Comparison of ENCODE assay signal across 25 cellular contexts in genomic region chr17:57328109-57328882, GRCh38.
DNase-seq lines count a peak whose midpoint lies in the region; ATAC-seq and TF ChIP-seq lines count a peak whose summit lies in the region.
"Had no signal": no experiment of that assay in that cellular context is flagged by ENCODE, and none has a peak within 500 bp of the region (broad histone marks: within the 10 kb centered on the region; RNA-seq: fewer than 3 reads in every experiment).

No MANE protein-coding gene starts in this region.

- H3K4me3 Mint-ChIP-seq in natural killer cell: no peak overlapping the region
- H3K4me3 Mint-ChIP-seq in activated CD8-positive, alpha-beta T cell treated with anti-CD3 and anti-CD28 coated beads, Interleukin-2, amount 10 ng/mL, durations not matched to agents 7 days and 5 days: no peak overlapping the region
- H3K4me3 Mint-ChIP-seq: activated CD4-positive, alpha-beta T cell treated with anti-CD3 and anti-CD28 coated beads for 36 hours; activated T-cell treated with anti-CD3 and anti-CD28 coated beads, Interleukin-2, amount 50 U/mL, for 24 hours had no signal

- H2AFZ ChIP-seq in parathyroid adenoma: no peak overlapping the region

- peaks cover 8% of the 10 kb centered on the region for H3K36me3 ChIP-seq in HAP-1 (replicated peaks)
- H3K36me3 ChIP-seq in adrenal gland (replicated peaks in 1 of 2): no peaks in the 10 kb centered on the region
- no peaks in the 10 kb centered on the region for H3K36me3 ChIP-seq in parathyroid adenoma (ENCODE audit: control insufficient read depth, insufficient read depth, low read length)
- H3K36me3 ChIP-seq: colonic mucosa, MG63, neutrophil had no signal

- ATAC-seq in natural killer cell: no peak
- no peak for ATAC-seq in activated CD8-positive, alpha-beta T cell treated with anti-CD3 and anti-CD28 coated beads, Interleukin-2, amount 10 ng/mL, durations not matched to agents 7 days and 5 days
- ATAC-seq: activated CD4-positive, alpha-beta T cell treated with anti-CD3 and anti-CD28 coated beads for 36 hours had no signal

- in situ Hi-C loops in HAP-1 (cut with MboI; ENCODE audit: low sequenced_read_pairs): no loop called here

- H3K79me2 ChIP-seq in parathyroid adenoma: peaks cover 67% of the 10 kb centered on the region

- H3K9me3 ChIP-seq in HAP-1 (no peaks in the 10 kb centered on the region), adrenal gland (replicated peaks in 1 of 3) (no peaks in the 10 kb centered on the region), parathyroid adenoma (ENCODE audit: control insufficient read depth, low read length) (no peaks in the 10 kb centered on the region)
- H3K9me3 ChIP-seq: colonic mucosa, MG63, neutrophil, SJSA1, spleen had no signal

- no peak for TF ChIP-seq POLR2A in adrenal gland (IDR thresholded peaks at IDR 0.05)

- no peak overlapping the region for H3K9ac ChIP-seq in parathyroid adenoma

- DNase-seq in HAP-1 (ENCODE audit: low spot score in 2 of 2): peak; percentile 51 to 81
- DNase-seq in LHCN-M2 (ENCODE audit: low read depth): peak; percentile 65
- DNase-seq in adrenal gland: no peak
- no peak for DNase-seq in natural killer cell
- DNase-seq in activated CD8-positive, alpha-beta T cell treated with anti-CD3 and anti-CD28 coated beads, Interleukin-2, amount 10 ng/mL, durations not matched to agents 7 days and 5 days: no peak
- DNase-seq in NCI-H2227 treated with DMSO at 0.1 percent for 48 hours (lab: John Stamatoyannopoulos, UW): no peak
- DNase-seq: activated CD4-positive, alpha-beta T cell treated with anti-CD3 and anti-CD28 coated beads for 36 hours; activated naive CD4-positive, alpha-beta T cell treated with Interleukin-2 at 50 U/mL for 16 hours; activated T-cell treated with anti-CD3 and anti-CD28 coated beads, Interleukin-2, amount 50 U/mL, for 24 hours; amniotic stem cell; colonic mucosa; H7; kidney; MG63; NCI-H1417 treated with DMSO at 0.1 percent for 48 hours; NCI-H2107; NCI-H446 treated with DMSO at 0.1 percent for 48 hours; spleen; stimulated activated CD4-positive, alpha-beta T cell treated with anti-CD3 and anti-CD28 coated beads, Interleukin-4, amount 100 ng/mL, for 4 hours; stimulated activated naive CD4-positive, alpha-beta T cell; T-helper 2 cell had no signal

- 82 to 93% (median 91%) methylated on average over 1 of the region's 1 CpG for WGBS in adrenal gland, 4 donors

- no peak overlapping the region for H3K27ac Mint-ChIP-seq in natural killer cell
- H3K27ac Mint-ChIP-seq in activated CD8-positive, alpha-beta T cell treated with anti-CD3 and anti-CD28 coated beads, Interleukin-2, amount 10 ng/mL, durations not matched to agents 7 days and 5 days: no peak overlapping the region
- H3K27ac Mint-ChIP-seq: activated CD4-positive, alpha-beta T cell treated with anti-CD3 and anti-CD28 coated beads for 36 hours; activated T-cell treated with anti-CD3 and anti-CD28 coated beads, Interleukin-2, amount 50 U/mL, for 24 hours had no signal

- H3K27ac ChIP-seq in adrenal gland (peak overlapping the region in 4 of 5 donors; percentile 82 to 91 (median 85)), parathyroid adenoma (peak overlapping the region; percentile 73)
- H3K27ac ChIP-seq: C4-2B, colonic mucosa, neutrophil had no signal

- H3K27me3 ChIP-seq in HAP-1 (ENCODE audit: low read depth) (no peaks in the 10 kb centered on the region), adrenal gland (no peaks in the 10 kb centered on the region), parathyroid adenoma (ENCODE audit: control insufficient read depth, insufficient read depth, low read length) (no peaks in the 10 kb centered on the region)
- H3K27me3 ChIP-seq: colonic mucosa, MG63, neutrophil, SJSA1, spleen had no signal

- H3K4me2 ChIP-seq in parathyroid adenoma (ENCODE audit: low read length): peak overlapping the region; percentile 5

- CTCF ChIA-PET in activated CD8-positive, alpha-beta T cell treated with anti-CD3 and anti-CD28 coated beads, Interleukin-2, amount 10 ng/mL, durations not matched to agents 7 days and 5 days (lab: Charles Lee): interaction anchor here (1.5 kb wide), 1 partner anchor 10 kb away, joined by 3 read pairs; no protein-coding TSS in a partner anchor

- TF ChIP-seq CTCF in adrenal gland (IDR thresholded peaks at IDR 0.05) (no peak), parathyroid adenoma (IDR thresholded peaks at IDR 0.05) (no peak), natural killer cell (IDR thresholded peaks at IDR 0.05) (no peak)

- POLR2A ChIA-PET in activated CD8-positive, alpha-beta T cell treated with anti-CD3 and anti-CD28 coated beads, Interleukin-2, amount 10 ng/mL, durations not matched to agents 7 days and 5 days (lab: Charles Lee): no interaction called here

- no peaks in the 10 kb centered on the region for H3K36me3 Mint-ChIP-seq in natural killer cell
- peaks cover 48% of the 10 kb centered on the region for H3K36me3 Mint-ChIP-seq in activated CD8-positive, alpha-beta T cell treated with anti-CD3 and anti-CD28 coated beads, Interleukin-2, amount 10 ng/mL, durations not matched to agents 7 days and 5 days (ENCODE audit: low read depth)

- H3K9me3 Mint-ChIP-seq in natural killer cell: no peaks in the 10 kb centered on the region
- no peaks in the 10 kb centered on the region for H3K9me3 Mint-ChIP-seq in activated CD8-positive, alpha-beta T cell treated with anti-CD3 and anti-CD28 coated beads, Interleukin-2, amount 10 ng/mL, durations not matched to agents 7 days and 5 days (ENCODE audit: insufficient read depth)
- H3K9me3 Mint-ChIP-seq: activated T-cell treated with anti-CD3 and anti-CD28 coated beads, Interleukin-2, amount 50 U/mL, for 24 hours had no signal

- no peaks in the 10 kb centered on the region for H3K27me3 Mint-ChIP-seq in natural killer cell (ENCODE audit: low read depth in 2 of 2)
- H3K27me3 Mint-ChIP-seq in activated CD8-positive, alpha-beta T cell treated with anti-CD3 and anti-CD28 coated beads, Interleukin-2, amount 10 ng/mL, durations not matched to agents 7 days and 5 days (ENCODE audit: low read depth): no peaks in the 10 kb centered on the region
- H3K27me3 Mint-ChIP-seq: activated CD4-positive, alpha-beta T cell treated with anti-CD3 and anti-CD28 coated beads for 36 hours; activated T-cell treated with anti-CD3 and anti-CD28 coated beads, Interleukin-2, amount 50 U/mL, for 24 hours had no signal

- intact Hi-C loops in adrenal gland (cut with DNase I) (no loop called here), natural killer cell (cut with micrococcal nuclease) (no loop called here)

- peaks cover 4 to 29% of the 10 kb centered on the region in 2 donors for H3K4me1 Mint-ChIP-seq in natural killer cell
- H3K4me1 Mint-ChIP-seq in activated CD8-positive, alpha-beta T cell treated with anti-CD3 and anti-CD28 coated beads, Interleukin-2, amount 10 ng/mL, durations not matched to agents 7 days and 5 days (ENCODE audit: low read depth): peaks cover 19% of the 10 kb centered on the region

- peaks cover 24% of the 10 kb centered on the region for H3K4me1 ChIP-seq in HAP-1
- peaks cover 27 to 53% of the 10 kb centered on the region in 2 donors for H3K4me1 ChIP-seq in adrenal gland (replicated peaks in 1 of 2)
- peaks cover 49% of the 10 kb centered on the region for H3K4me1 ChIP-seq in parathyroid adenoma
- H3K4me1 ChIP-seq: colonic mucosa had no signal

- no peak overlapping the region for H3K4me3 ChIP-seq in HAP-1
- no peak overlapping the region for H3K4me3 ChIP-seq in adrenal gland
- no peak overlapping the region for H3K4me3 ChIP-seq in parathyroid adenoma (ENCODE audit: low read depth, low read length)
- H3K4me3 ChIP-seq: colonic mucosa, MG63, SJSA1, spleen had no signal

Comparison
In these comparisons a context has a peak if more than half of its experiments do, and no peak if none do; other contexts are left out.
1. DNase-seq: peak in HAP-1 (2 of 2) and LHCN-M2 (single experiment); none in adrenal gland (0 of 7), natural killer cell (single experiment), activated CD8-positive, alpha-beta T cell treated with anti-CD3 and anti-CD28 coated beads, Interleukin-2, amount 10 ng/mL, durations not matched to agents 7 days and 5 days (single experiment) and NCI-H2227 treated with DMSO at 0.1 percent for 48 hours (single experiment).